ENCODE assay signal across 20 cellular contexts in the genomic region with DNA sequence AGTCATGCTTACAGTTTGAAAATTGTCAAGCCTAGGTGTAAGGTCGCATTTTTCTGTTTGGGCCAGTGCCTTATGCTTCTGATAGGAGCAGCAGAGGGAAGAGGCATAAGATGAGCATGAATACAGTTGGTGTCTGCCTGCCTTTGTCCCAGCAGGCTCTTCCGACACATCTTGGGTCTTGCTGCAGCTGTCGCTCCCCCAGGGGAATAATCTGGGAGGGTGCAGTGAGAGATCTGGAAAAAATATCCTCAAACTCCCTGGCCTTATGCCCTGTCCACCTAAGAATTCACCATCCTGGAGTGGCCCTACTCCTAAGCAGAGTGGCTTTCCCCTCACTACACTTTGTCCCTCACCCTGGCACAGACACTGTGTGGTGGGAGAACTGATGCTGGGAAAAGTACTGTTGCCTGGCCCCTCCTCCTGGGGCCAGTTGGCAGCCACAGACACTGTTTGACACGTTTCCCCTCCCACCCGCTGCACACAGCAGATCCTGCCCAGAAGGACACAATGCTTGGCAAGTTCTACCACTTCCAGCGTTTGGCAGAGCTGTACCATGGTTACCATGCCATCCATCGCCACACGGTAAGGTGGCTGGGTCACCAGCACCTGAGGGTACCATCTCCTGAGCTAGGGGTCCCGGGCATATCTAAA. TPM values are rescaled to one million over a fixed set of nuclear protein-coding genes. Genes with fewer than 3 reads are reported as not detected.
DNase-seq lines count a peak whose midpoint lies in the region; ATAC-seq, FAIRE-seq and TF ChIP-seq lines count a peak whose summit lies in the region.
"Had no signal": no experiment of that assay in that cellular context is flagged by ENCODE, and none has a peak within 500 bp of the region (broad histone marks: within the 10 kb centered on the region; RNA-seq: fewer than 3 reads in every experiment).

No MANE protein-coding gene starts in this region.

- H3K27me3 ChIP-seq in effector memory CD4-positive, alpha-beta T cell (replicated peaks; ENCODE audit: control insufficient read depth, insufficient read depth, low read length, poor library complexity, severe bottlenecking) = no peaks in the 10 kb centered on the region
- H3K27me3 ChIP-seq: right lobe of liver had no signal

- no peak for TF ChIP-seq CTCF in kidney (IDR thresholded peaks at IDR 0.05; ENCODE audit: borderline replicate concordance, extremely low read depth, insufficient read depth)

- peaks cover 0 to 3% of the 10 kb centered on the region in 2 donors for H3K4me1 ChIP-seq in kidney (ENCODE audit: control insufficient read depth in 1 of 2, insufficient read depth in 1 of 2, low read depth in 1 of 2, low read length in 2 of 2)
- H3K4me1 ChIP-seq in effector memory CD4-positive, alpha-beta T cell (ENCODE audit: control insufficient read depth, insufficient read depth, low read length, poor library complexity, severe bottlenecking) = no peaks in the 10 kb centered on the region
- H3K4me1 ChIP-seq: right lobe of liver had no signal

- intact Hi-C loops in kidney (cut with DNase I) = no loop called here

- no peak for FAIRE-seq in kidney (lab: Jason Lieb, UNC)
- FAIRE-seq: frontal cortex, HTR-8/SVneo had no signal

- no peak overlapping the region for H3K27ac ChIP-seq in kidney (ENCODE audit: low read depth in 2 of 2, low read length in 2 of 2)
- H3K27ac ChIP-seq in effector memory CD4-positive, alpha-beta T cell (ENCODE audit: insufficient read depth, low read length, poor library complexity, severe bottlenecking) = no peak overlapping the region
- H3K27ac ChIP-seq: right lobe of liver had no signal

- H3K9me3 Mint-ChIP-seq in stimulated activated effector memory CD8-positive, alpha-beta T cell treated with anti-CD3 and anti-CD28 coated beads, Interleukin-12 subunit alpha, Interleukin-12 subunit beta, amount 100 ng/mL, for 72 hours = no peaks in the 10 kb centered on the region
- H3K9me3 Mint-ChIP-seq: CD4-positive, alpha-beta memory T cell; naive thymus-derived CD4-positive, alpha-beta T cell had no signal

- no peak overlapping the region for H3K4me3 Mint-ChIP-seq in stimulated activated effector memory CD8-positive, alpha-beta T cell treated with anti-CD3 and anti-CD28 coated beads, Interleukin-12 subunit alpha, Interleukin-12 subunit beta, amount 100 ng/mL, for 72 hours
- H3K4me3 Mint-ChIP-seq: CD4-positive, alpha-beta memory T cell; naive thymus-derived CD4-positive, alpha-beta T cell had no signal

- H3K36me3 ChIP-seq in kidney (ENCODE audit: control insufficient read depth in 1 of 2, insufficient read depth in 2 of 2, low read length in 2 of 2) = peaks cover 17 to 26% of the 10 kb centered on the region in 2 donors
- no peaks in the 10 kb centered on the region for H3K36me3 ChIP-seq in effector memory CD4-positive, alpha-beta T cell (ENCODE audit: control insufficient read depth, insufficient read depth, low read length)

- no peak overlapping the region for H3K27ac Mint-ChIP-seq in stimulated activated effector memory CD8-positive, alpha-beta T cell treated with anti-CD3 and anti-CD28 coated beads, Interleukin-12 subunit alpha, Interleukin-12 subunit beta, amount 100 ng/mL, for 72 hours

- H3K4me1 Mint-ChIP-seq in stimulated activated effector memory CD8-positive, alpha-beta T cell treated with anti-CD3 and anti-CD28 coated beads, Interleukin-12 subunit alpha, Interleukin-12 subunit beta, amount 100 ng/mL, for 72 hours = peaks cover 11% of the 10 kb centered on the region

- no peaks in the 10 kb centered on the region for H3K36me3 Mint-ChIP-seq in stimulated activated effector memory CD8-positive, alpha-beta T cell treated with anti-CD3 and anti-CD28 coated beads, Interleukin-12 subunit alpha, Interleukin-12 subunit beta, amount 100 ng/mL, for 72 hours

- no peak overlapping the region for H3K4me3 ChIP-seq in kidney (ENCODE audit: low read length in 2 of 2)
- no peak overlapping the region for H3K4me3 ChIP-seq in effector memory CD4-positive, alpha-beta T cell (ENCODE audit: insufficient read depth, low read depth, low read length, poor library complexity, severe bottlenecking)
- H3K4me3 ChIP-seq: right lobe of liver had no signal

- no peak overlapping the region for H3K9ac ChIP-seq in kidney (ENCODE audit: low read length in 2 of 2)

- peak; percentile 11 for ATAC-seq in stimulated activated effector memory CD8-positive, alpha-beta T cell treated with anti-CD3 and anti-CD28 coated beads, Interleukin-12 subunit alpha, Interleukin-12 subunit beta, amount 100 ng/mL, for 72 hours
- no peak for ATAC-seq in GM21717 (IDR thresholded peaks at IDR 0.05; ENCODE audit: unreplicated experiment)
- ATAC-seq: right lobe of liver had no signal

- no peaks in the 10 kb centered on the region for H3K9me3 ChIP-seq in kidney (ENCODE audit: control insufficient read depth in 1 of 2, low read length in 2 of 2)
- H3K9me3 ChIP-seq in effector memory CD4-positive, alpha-beta T cell (ENCODE audit: control insufficient read depth, low read length) = no peaks in the 10 kb centered on the region
- H3K9me3 ChIP-seq: right lobe of liver had no signal

- DNase-seq in NCI-H1694 (lab: John Stamatoyannopoulos, UW) (peak; percentile 67), astrocyte of the hippocampus (ENCODE audit: low read depth, low spot score) (peak; percentile 53), kidney (peak; percentile 43), SIG-M5 treated with dmso at 0.1 percent for 504 hours (lab: John Stamatoyannopoulos, UW; ENCODE audit: unreplicated experiment) (no peak), NCI-H1105 treated with DMSO at 0.1 percent for 48 hours (lab: John Stamatoyannopoulos, UW) (no peak)
- no peak for DNase-seq in stimulated activated effector memory CD8-positive, alpha-beta T cell treated with anti-CD3 and anti-CD28 coated beads, Interleukin-12 subunit alpha, Interleukin-12 subunit beta, amount 100 ng/mL, for 72 hours (ENCODE audit: low spot score in 2 of 2)
- DNase-seq in effector memory CD4-positive, alpha-beta T cell = no peak
- DNase-seq: activated T-cell treated with anti-CD3 and anti-CD28 coated beads, Interleukin-2, amount 50 U/mL, for 1 hour; CD4-positive, alpha-beta memory T cell; GDM1; naive thymus-derived CD4-positive, alpha-beta T cell; NCI-H345; OCI-M1; right lobe of liver; stimulated activated naive CD4-positive, alpha-beta T cell had no signal

RNA-seq across cellular contexts. Expression of gene RHO, which starts 21.1 kb away (rescaled TPM):
- total RNA-seq in kidney = not detected
- polyA plus RNA-seq in kidney (ENCODE audit: insufficient read depth, low read depth, low replicate concordance) = not detected
- total RNA-seq: CD4-positive, alpha-beta memory T cell; frontal cortex; kidney epithelial cell; naive thymus-derived CD4-positive, alpha-beta T cell; right lobe of liver; T-helper 1 cell treated with Interleukin-12 subunit alpha and Interleukin-12 subunit beta and Interleukin-4 antibody, amounts not matched to agents 30 ng/mL and 1 ng/mL, for 36 hours had no signal
- polyA plus RNA-seq: CD4-positive, alpha-beta memory T cell; naive thymus-derived CD4-positive, alpha-beta T cell had no signal

RNA-seq across cellular contexts. Expression of gene H1-8, which starts 35.7 kb away (rescaled TPM):
- total RNA-seq in kidney = not detected
- polyA plus RNA-seq in kidney (ENCODE audit: insufficient read depth, low read depth, low replicate concordance) = not detected
- total RNA-seq: CD4-positive, alpha-beta memory T cell; frontal cortex; kidney epithelial cell; naive thymus-derived CD4-positive, alpha-beta T cell; right lobe of liver; T-helper 1 cell treated with Interleukin-12 subunit alpha and Interleukin-12 subunit beta and Interleukin-4 antibody, amounts not matched to agents 30 ng/mL and 1 ng/mL, for 36 hours had no signal
- polyA plus RNA-seq: CD4-positive, alpha-beta memory T cell; naive thymus-derived CD4-positive, alpha-beta T cell had no signal

Comparison
In these comparisons a context has a peak if more than half of its experiments do, and no peak if none do; other contexts are left out.
1. DNase-seq: peak in NCI-H1694 (single experiment), astrocyte of the hippocampus (single experiment) and kidney (single experiment); none in stimulated activated effector memory CD8-positive, alpha-beta T cell treated with anti-CD3 and anti-CD28 coated beads, Interleukin-12 subunit alpha, Interleukin-12 subunit beta, amount 100 ng/mL, for 72 hours (0 of 2), SIG-M5 treated with dmso at 0.1 percent for 504 hours (single experiment), effector memory CD4-positive, alpha-beta T cell (0 of 3) and NCI-H1105 treated with DMSO at 0.1 percent for 48 hours (single experiment).